In the genomic region with DNA sequence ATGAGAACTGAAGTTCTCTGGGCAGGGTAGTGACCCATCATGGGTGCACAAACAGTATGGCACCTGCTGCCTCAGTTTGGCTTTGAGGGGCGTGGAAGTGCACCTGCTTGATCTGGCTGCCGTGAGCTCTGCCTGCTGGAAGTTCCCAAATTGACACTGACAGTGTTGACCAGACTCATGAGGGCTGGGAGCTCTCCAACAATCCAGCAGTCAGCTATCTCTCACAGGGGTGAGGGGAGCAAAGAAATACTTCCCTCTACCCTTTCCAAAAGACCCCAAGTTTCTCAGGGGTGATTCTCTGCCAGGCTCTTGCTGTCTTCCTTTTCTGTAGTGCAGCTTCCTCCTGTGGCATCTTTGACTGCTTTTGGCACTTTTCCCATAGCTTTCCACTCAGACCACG, we compare ENCODE assay signal across 26 cellular contexts.
"Had no signal": no experiment of that assay in that cellular context is flagged by ENCODE, and none has a peak within 500 bp of the region (broad histone marks: within the 10 kb centered on the region; RNA-seq: fewer than 3 reads in every experiment).

No MANE protein-coding gene starts in this region.

- H3K36me3 ChIP-seq: colonic mucosa, esophagus muscularis mucosa, esophagus squamous epithelium, gastrocnemius medialis, gastroesophageal sphincter, heart left ventricle, heart right ventricle had no signal

- FAIRE-seq: endometrium, endothelial cell of umbilical vein had no signal

- H3K4me3 ChIP-seq: colonic mucosa, coronary artery, dorsolateral prefrontal cortex, esophagus muscularis mucosa, esophagus squamous epithelium, gastrocnemius medialis, gastroesophageal sphincter, heart left ventricle, heart right ventricle, hepatocyte had no signal

- DNase-seq: colonic mucosa; cortex of kidney; dermis blood vessel endothelial cell; dorsolateral prefrontal cortex; effector CD4-positive, alpha-beta T cell; effector CD8-positive, alpha-beta T cell; effector memory CD4-positive, alpha-beta T cell; effector memory CD8-positive, alpha-beta T cell; endodermal cell; erythroblast; esophagus squamous epithelium; foreskin fibroblast; foreskin keratinocyte; foreskin melanocyte; gastrocnemius medialis; glutamatergic neuron; head of caudate nucleus; heart left ventricle; heart right ventricle had no signal

- ATAC-seq: effector memory CD8-positive, alpha-beta T cell; esophagus mucosa; foreskin keratinocyte; gastrocnemius medialis; gastroesophageal sphincter; heart left ventricle; heart right ventricle had no signal

- H3K27me3 ChIP-seq: colonic mucosa, dorsolateral prefrontal cortex, esophagus muscularis mucosa, esophagus squamous epithelium, foreskin keratinocyte, gastrocnemius medialis, gastroesophageal sphincter, heart left ventricle, heart right ventricle, hepatocyte had no signal
